8 cellular contexts compared by ENCODE assay signal in the genomic region with DNA sequence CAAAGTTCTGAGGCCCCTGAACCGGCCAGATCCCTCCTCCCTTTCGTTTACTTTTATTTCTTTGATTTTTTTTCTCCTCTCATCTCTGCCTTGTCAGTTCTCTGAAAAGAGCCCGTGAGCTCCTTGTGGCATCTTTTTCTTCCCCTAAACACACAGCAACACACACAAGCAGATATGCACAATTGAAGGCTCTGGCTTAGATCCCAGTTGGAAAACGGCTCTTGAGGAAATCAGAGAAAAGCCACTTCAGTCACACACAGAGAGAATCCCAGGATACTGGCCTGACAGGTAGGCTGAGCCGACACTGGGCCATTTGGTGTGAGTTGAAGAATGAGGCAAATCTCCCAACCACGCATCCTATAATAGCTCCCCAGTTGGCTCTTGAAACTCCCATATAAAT. TPM values are rescaled to one million over a fixed set of nuclear protein-coding genes. Genes with fewer than 3 reads are reported as not detected.
DNase-seq lines count a peak whose midpoint lies in the region; ATAC-seq, FAIRE-seq and TF ChIP-seq lines count a peak whose summit lies in the region.

No MANE protein-coding gene starts in this region.

- H3K9me3 Mint-ChIP-seq in HFFc6, result no peaks in the 10 kb centered on the region

- WGBS in A549 (ENCODE audit: missing lambda C conversion rate), result 55% methylated on average over 6 of the region's 6 CpGs

- TF ChIP-seq CTCF in A549 (IDR thresholded peaks at IDR 0.05) (no peak), HFFc6 (IDR thresholded peaks at IDR 0.05) (no peak), brain microvascular endothelial cell (IDR thresholded peaks at IDR 0.05; ENCODE audit: low read depth, low read length, missing control alignments) (no peak)

- CTCF ChIA-PET in A549 (lab: Yijun Ruan, JAX), result interaction anchor here (0.6 to 2.7 kb wide), 9 partner anchors 9 to 1229 kb away, joined by 3 to 24 read pairs (median 4); a partner anchor contains a TSS

- H3K27me3 ChIP-seq in brain microvascular endothelial cell (replicated peaks) (no peaks in the 10 kb centered on the region), mucosa of stomach (ENCODE audit: control insufficient read depth, insufficient read depth, low read length) (no peaks in the 10 kb centered on the region)

- H3K4me1 Mint-ChIP-seq in HFFc6 (ENCODE audit: low read depth), result peaks cover 11% of the 10 kb centered on the region

- POLR2A ChIA-PET in A549 (lab: Yijun Ruan, JAX), result no interaction called here

- peak overlapping the region; percentile 92 for H3K4me3 Mint-ChIP-seq in HFFc6

- 0 out of 6 replicates have a peak, but pooled peaks of 1 of the 2 experiments have one; percentile 27 for ATAC-seq in A549
- ATAC-seq in GM21528 (IDR thresholded peaks at IDR 0.05; ENCODE audit: low FRiP score, unreplicated experiment), result no peak

- in situ Hi-C loops in brain microvascular endothelial cell (cut with HindIII; ENCODE audit: low pct_ligation_motif_present, low sequenced_read_pairs), result no loop called here

- FAIRE-seq in A549 (lab: Jason Lieb, UNC), result no peak

- no peak for TF ChIP-seq EP300 in A549 (IDR thresholded peaks at IDR 0.05)

- peak overlapping the region; percentile 72 for H3K4me2 ChIP-seq in A549

- H3K9me3 ChIP-seq in A549, result no peaks in the 10 kb centered on the region
- no peaks in the 10 kb centered on the region for H3K9me3 ChIP-seq in mucosa of stomach (ENCODE audit: control insufficient read depth, low read length)

- H3K27ac ChIP-seq in A549, result peak overlapping the region in 1 of 2 experiments; percentile 84; a peak in 3 of 6 replicates
- H3K27ac ChIP-seq in brain microvascular endothelial cell, result no peak overlapping the region

- peak overlapping the region; percentile 77 for H3K27ac Mint-ChIP-seq in HFFc6

- no peak for TF ChIP-seq POLR2A in A549 (IDR thresholded peaks at IDR 0.05; ENCODE audit: low read length)

- H3K36me3 ChIP-seq in brain microvascular endothelial cell (replicated peaks), result no peaks in the 10 kb centered on the region
- no peaks in the 10 kb centered on the region for H3K36me3 ChIP-seq in mucosa of stomach (ENCODE audit: control insufficient read depth, insufficient read depth, low read length)

- peak overlapping the region; percentile 57 for H3K9ac ChIP-seq in mucosa of stomach (ENCODE audit: low read length)

- no peaks in the 10 kb centered on the region for H3K36me3 Mint-ChIP-seq in HFFc6 (ENCODE audit: low read depth)

- DNase-seq in A549 (ENCODE audit: low read depth in 1 of 2, low spot score in 1 of 2) (no peak), HFFc6 (no peak), brain microvascular endothelial cell (no peak), amniotic stem cell (lab: John Stamatoyannopoulos, UW) (no peak), middle frontal gyrus (ENCODE audit: extremely low spot score, low spot score) (no peak)
- no peak for DNase-seq in effector CD4-positive, alpha-beta T cell

- H3K4me1 ChIP-seq in A549 (no peaks in the 10 kb centered on the region), mucosa of stomach (ENCODE audit: control insufficient read depth, insufficient read depth, low read length) (peaks cover 4% of the 10 kb centered on the region)

- TF ChIP-seq RAD21 in A549 (conservative IDR thresholded peaks at IDR 0.05 in 1 of 2, IDR thresholded peaks at IDR 0.05 in 1 of 2), result no peak

- H3K27me3 Mint-ChIP-seq in HFFc6 (ENCODE audit: insufficient read depth), result no peaks in the 10 kb centered on the region; the same call in 1 of the 2 replicates

- H3K4me3 ChIP-seq in A549, result no peak overlapping the region; the same call in 2 of the 3 replicates
- peak overlapping the region; percentile 56 for H3K4me3 ChIP-seq in brain microvascular endothelial cell (ENCODE audit: low read depth, low read length)
- no peak overlapping the region for H3K4me3 ChIP-seq in mucosa of stomach (ENCODE audit: low read length)

TF ChIP-seq in A549, 52 proteins besides CTCF, POLR2A, EP300 and RAD21:
- TF ChIP-seq CHD2 (IDR thresholded peaks at IDR 0.05; ENCODE audit: low read length, partially characterized antibody) (no peak), CBX8 (IDR thresholded peaks at IDR 0.05) (no peak), RNF2 (IDR thresholded peaks at IDR 0.05; ENCODE audit: borderline replicate concordance, low read depth) (no peak), BHLHE40 (IDR thresholded peaks at IDR 0.05; ENCODE audit: low read depth, low read length) (no peak), TFCP2L1 (CRISPR knock-in tag; IDR thresholded peaks at IDR 0.05) (no peak), FOXS1 (CRISPR knock-in tag; IDR thresholded peaks at IDR 0.05) (no peak), GATA3 (IDR thresholded peaks at IDR 0.05; ENCODE audit: borderline replicate concordance) (no peak)

RNA-seq across cellular contexts. Expression of a gene that starts 12.9 kb away (rescaled TPM):
- polyA plus RNA-seq in A549 (2011; rRNA removed), result not detected in 2 replicates
- polyA plus RNA-seq in A549 (2012; cell fraction: cytosol; rRNA removed), result not detected in 2 replicates
- polyA plus RNA-seq in A549 (2012; cell fraction: nucleus; rRNA removed), result not detected in 2 replicates
- polyA plus RNA-seq in A549 (2017; fragmentation: RNase III; extraction: RNeasy Plus Mini Kit Qiagen cat#74134 plus additional on column Dnase treatment), result not detected in 3 replicates
- polyA minus RNA-seq in A549 (2011; rRNA and poly(A)+ RNA removed), result not detected in 2 replicates
- not detected for total RNA-seq in HFFc6 (2021; fragmentation: NEBNext Ultra II Directional; extraction: Animal tissue kit (Norgen Biotek cat#: 25700))
